3 cellular contexts compared by ENCODE assay signal in genomic region chr1:225806736-225807135, GRCh38. TPM values are rescaled to one million over a fixed set of nuclear protein-coding genes. Genes with fewer than 3 reads are reported as not detected.
DNase-seq lines count a peak whose midpoint lies in the region; ATAC-seq, FAIRE-seq and TF ChIP-seq lines count a peak whose summit lies in the region.
"Not testable (repeated sequence)": the region's sequence is repeated elsewhere in the genome, so short reads cannot be mapped to it uniquely, and the experiment has no call there.

No MANE protein-coding gene starts in this region.

- not testable (repeated sequence) for H3K27ac ChIP-seq in A549; K562 (ENCODE audit: extremely low read depth, low read depth, low read length)
- H3K27ac ChIP-seq in KMS-11: peak overlapping the region; percentile 21; the same call in 1 of the 2 replicates

- in situ Hi-C loops in K562 (cut with MboI): not testable (repeated sequence)

- H3K79me2 ChIP-seq in KMS-11 (ENCODE audit: insufficient read depth, low read depth); K562 (ENCODE audit: control insufficient read depth, insufficient read depth, low read length): not testable (repeated sequence)

- H3K9ac ChIP-seq in KMS-11; K562 (ENCODE audit: insufficient read depth in 1 of 2, low read depth in 2 of 2, low read length in 2 of 2): not testable (repeated sequence)

- POLR2A ChIA-PET in A549 (lab: Yijun Ruan, JAX): not testable (repeated sequence)
- POLR2A ChIA-PET in K562 (lab: Yijun Ruan, JAX): interaction anchor here (0.6 to 0.7 kb wide), 2 partner anchors 19 to 360 kb away, joined by 3 read pairs; no protein-coding TSS in a partner anchor

- TF ChIP-seq EP300 in A549 (IDR thresholded peaks at IDR 0.05); K562 (IDR thresholded peaks at IDR 0.05; ENCODE audit: low read length): not testable (repeated sequence)

- WGBS in A549 (ENCODE audit: missing lambda C conversion rate): 89% methylated on average over 3 of the region's 3 CpGs
- 100% methylated on average over 2 of the region's 3 CpGs for WGBS in K562 (ENCODE audit: insufficient coverage, low coverage, missing lambda C conversion rate)

- not testable (repeated sequence) for H3K9me3 ChIP-seq in A549; K562 (replicated peaks; ENCODE audit: control insufficient read depth, insufficient read depth, low read depth, low read length)

- intact Hi-C loops in K562 (cut with micrococcal nuclease): not testable (repeated sequence)

- not testable (repeated sequence) for H3K4me1 ChIP-seq in A549
- peaks cover 39% of the 10 kb centered on the region for H3K4me1 ChIP-seq in KMS-11 (ENCODE audit: low read depth, poor library complexity, severe bottlenecking)
- H3K4me1 ChIP-seq in K562 (replicated peaks in 1 of 2; ENCODE audit: control insufficient read depth in 2 of 2, insufficient read depth in 2 of 2, low read length in 2 of 2): peaks cover 0 to 20% of the 10 kb centered on the region in 2 experiments; a peak in 2 of 5 replicates

- ATAC-seq in A549, K562: not testable (repeated sequence)

- not testable (repeated sequence) for TF ChIP-seq CTCF in A549 (IDR thresholded peaks at IDR 0.05); KMS-11 (conservative IDR thresholded peaks at IDR 0.05; ENCODE audit: low read depth, low read length); K562 (IDR thresholded peaks at IDR 0.05 in 2 of 3, conservative IDR thresholded peaks at IDR 0.05 in 1 of 3; ENCODE audit: insufficient read depth in 2 of 3, low read depth in 1 of 3, low read length in 3 of 3)

- DNase-seq in A549 (ENCODE audit: low read depth in 1 of 2, low spot score in 1 of 2); K562 (ENCODE audit: extremely low read depth in 1 of 4, low spot score in 3 of 4): not testable (repeated sequence)

- H3K9me1 ChIP-seq in K562 (ENCODE audit: control insufficient read depth, insufficient read depth, low read length): not testable (repeated sequence)

- BruUV-seq in K562 (replicated peaks; lab: Mats Ljungman, UMichigan): not testable (repeated sequence)

- not testable (repeated sequence) for H3K36me3 ChIP-seq in KMS-11 (ENCODE audit: insufficient read depth); K562 (ENCODE audit: control insufficient read depth, insufficient read depth, low read length)

- H3K27me3 ChIP-seq in KMS-11 (ENCODE audit: insufficient read depth, low read depth); K562 (ENCODE audit: control insufficient read depth in 2 of 2, insufficient read depth in 2 of 2, low read length in 2 of 2): not testable (repeated sequence)

- not testable (repeated sequence) for FAIRE-seq in A549 (lab: Jason Lieb, UNC); K562 (lab: Jason Lieb, UNC)

- CTCF ChIA-PET in A549 (lab: Yijun Ruan, JAX); K562 (lab: Yijun Ruan, JAX; ENCODE audit: low intra/inter-chr PET ratio): not testable (repeated sequence)

- not testable (repeated sequence) for H3K4me2 ChIP-seq in A549; K562 (ENCODE audit: insufficient read depth, low read length)
- H3K4me2 ChIP-seq in KMS-11: peak overlapping the region; percentile 36

- not testable (repeated sequence) for TF ChIP-seq POLR2A in A549 (IDR thresholded peaks at IDR 0.05; ENCODE audit: low read length); K562 (conservative IDR thresholded peaks at IDR 0.05)

- not testable (repeated sequence) for H4K20me1 ChIP-seq in KMS-11 (ENCODE audit: insufficient read depth); K562 (replicated peaks; ENCODE audit: control insufficient read depth, insufficient read depth, low read length)

- not testable (repeated sequence) for H3K4me3 ChIP-seq in A549; KMS-11 (IDR thresholded peaks at IDR 0.05; ENCODE audit: insufficient read depth, low read depth, low read length); K562

- not testable (repeated sequence) for TF ChIP-seq RAD21 in A549 (conservative IDR thresholded peaks at IDR 0.05 in 1 of 2, IDR thresholded peaks at IDR 0.05 in 1 of 2); K562 (CRISPR knock-in tag; conservative IDR thresholded peaks at IDR 0.05 in 1 of 2, IDR thresholded peaks at IDR 0.05 in 1 of 2)

- H2AFZ ChIP-seq in KMS-11 (ENCODE audit: low read depth); K562 (ENCODE audit: low read depth, low read length): not testable (repeated sequence)

TF ChIP-seq in A549, 52 proteins besides CTCF, POLR2A, EP300 and RAD21:
- TF ChIP-seq MAFK (IDR thresholded peaks at IDR 0.05; ENCODE audit: partially characterized antibody): peak; percentile 51
TF ChIP-seq in A549: peak in this region for 1; not testable (repeated sequence) for 51.

TF ChIP-seq in K562, 482 proteins besides CTCF, POLR2A, EP300 and RAD21:
- TF ChIP-seq MAFG (tag; conservative IDR thresholded peaks at IDR 0.05) (peak; percentile 35), ZNF316 (IDR thresholded peaks at IDR 0.05) (peak; percentile 71), C11orf30 (IDR thresholded peaks at IDR 0.05; ENCODE audit: low read depth) (peak; percentile 52; the same call in 1 of the 2 replicates)

RNA-seq across cellular contexts. Expression of gene EPHX1, which starts 3.2 kb away (rescaled TPM):
- polyA plus RNA-seq in A549 (2011; rRNA removed) (150 and 212 TPM in 2 replicates), A549 (2017; fragmentation: RNase III; extraction: RNeasy Plus Mini Kit Qiagen cat#74134 plus additional on column Dnase treatment) (195 to 279 TPM (median 252 TPM) in 3 replicates), K562 (2011; rRNA removed) (4.0 and 11.2 TPM in 2 replicates), K562 (2014; fragmentation: Illumina TruSeq; extraction: Trizol) (21.9 and 27.0 TPM in 2 replicates), K562 (2014; fragmentation: Nextera tagmentation; extraction: Ambion mirVana) (under 1 TPM; 0.21 to 0.48 TPM), K562 (2014; rRNA removed) (7.5 and 8.8 TPM in 2 replicates)
- 144 and 155 TPM in 2 replicates for polyA plus RNA-seq in A549 (2012; cell fraction: cytosol; rRNA removed)
- 129 and 138 TPM in 2 replicates for polyA plus RNA-seq in A549 (2012; cell fraction: nucleus; rRNA removed)
- 117 and 122 TPM in 2 replicates for polyA minus RNA-seq in A549 (2011; rRNA and poly(A)+ RNA removed)
- 16.4 and 37.6 TPM in 2 replicates for total RNA-seq in K562 (2011; cell fraction: chromatin; rRNA removed; ENCODE audit: low replicate concordance)
- total RNA-seq in K562 (2011; cell fraction: nucleolus; rRNA removed): 26.8 and 35.4 TPM in 2 replicates
- 21.5 and 25.0 TPM in 2 replicates for total RNA-seq in K562 (2011; cell fraction: nucleoplasm; rRNA removed)
- total RNA-seq in K562 (2014; rRNA removed) (8.0 and 11.6 TPM in 2 replicates), K562 (2014; rRNA removed; fragmentation: Illumina TruSeq; extraction: Trizol) (4.7 and 5.1 TPM in 2 replicates), K562 (2015; rRNA removed; fragmentation: Illumina TruSeq; extraction: Trizol) (6.7 and 7.6 TPM in 2 replicates), K562 (2021) (18.5 and 21.1 TPM in 2 replicates)
- polyA plus RNA-seq in K562 (2011; cell fraction: cytosol; rRNA removed): 4.7 and 5.2 TPM in 2 replicates
- polyA plus RNA-seq in K562 (2011; cell fraction: nucleus; rRNA removed): 6.3 and 7.3 TPM in 2 replicates
- 26.2 and 32.9 TPM in 2 replicates for polyA plus RNA-seq in K562 (2012)
- 3.6 and 4.8 TPM in 2 replicates for polyA minus RNA-seq in K562 (2011; rRNA and poly(A)+ RNA removed)
- 6.6 and 10.0 TPM in 2 replicates for polyA minus RNA-seq in K562 (2011; cell fraction: cytosol; rRNA and poly(A)+ RNA removed)
- 5.0 and 6.2 TPM in 2 replicates for polyA minus RNA-seq in K562 (2011; cell fraction: nucleus; rRNA and poly(A)+ RNA removed)

RNA-seq across cellular contexts. Expression of gene SRP9, which starts 29.1 kb away (rescaled TPM):
- 512 and 629 TPM in 2 replicates for polyA plus RNA-seq in A549 (2011; rRNA removed)
- polyA plus RNA-seq in A549 (2012; cell fraction: cytosol; rRNA removed): 172 and 189 TPM in 2 replicates
- 80.1 and 189 TPM in 2 replicates for polyA plus RNA-seq in A549 (2012; cell fraction: nucleus; rRNA removed)
- polyA plus RNA-seq in A549 (2017; fragmentation: RNase III; extraction: RNeasy Plus Mini Kit Qiagen cat#74134 plus additional on column Dnase treatment): 341 to 356 TPM (median 352 TPM) in 3 replicates
- 144 and 217 TPM in 2 replicates for polyA minus RNA-seq in A549 (2011; rRNA and poly(A)+ RNA removed)
- 83.3 and 146 TPM in 2 replicates for total RNA-seq in K562 (2011; cell fraction: chromatin; rRNA removed; ENCODE audit: low replicate concordance)
- total RNA-seq in K562 (2011; cell fraction: nucleolus; rRNA removed): 43.4 and 63.3 TPM in 2 replicates
- 146 and 277 TPM in 2 replicates for total RNA-seq in K562 (2011; cell fraction: nucleoplasm; rRNA removed)
- 272 and 273 TPM in 2 replicates for total RNA-seq in K562 (2014; rRNA removed)
- 690 and 726 TPM in 2 replicates for total RNA-seq in K562 (2014; rRNA removed; fragmentation: Illumina TruSeq; extraction: Trizol)
- total RNA-seq in K562 (2015; rRNA removed; fragmentation: Illumina TruSeq; extraction: Trizol): 537 and 597 TPM in 2 replicates
- total RNA-seq in K562 (2021): 434 and 437 TPM in 2 replicates
- polyA plus RNA-seq in K562 (2011; rRNA removed): 836 and 1,016 TPM in 2 replicates
- polyA plus RNA-seq in K562 (2011; cell fraction: cytosol; rRNA removed): 227 and 688 TPM in 2 replicates
- polyA plus RNA-seq in K562 (2011; cell fraction: nucleus; rRNA removed): 227 and 377 TPM in 2 replicates
- polyA plus RNA-seq in K562 (2012): 392 and 460 TPM in 2 replicates
- polyA plus RNA-seq in K562 (2014; fragmentation: Illumina TruSeq; extraction: Trizol): 557 and 668 TPM in 2 replicates
- polyA plus RNA-seq in K562 (2014; fragmentation: Nextera tagmentation; extraction: Ambion mirVana): 1,000 to 10,000 TPM; 1,645 to 1,892 TPM
- 502 and 509 TPM in 2 replicates for polyA plus RNA-seq in K562 (2014; rRNA removed)
- 359 and 411 TPM in 2 replicates for polyA minus RNA-seq in K562 (2011; rRNA and poly(A)+ RNA removed)
- polyA minus RNA-seq in K562 (2011; cell fraction: cytosol; rRNA and poly(A)+ RNA removed): 148 and 171 TPM in 2 replicates
- 33.3 and 80.0 TPM in 2 replicates for polyA minus RNA-seq in K562 (2011; cell fraction: nucleus; rRNA and poly(A)+ RNA removed)
